23 cellular contexts compared by ENCODE assay signal in the genomic region with DNA sequence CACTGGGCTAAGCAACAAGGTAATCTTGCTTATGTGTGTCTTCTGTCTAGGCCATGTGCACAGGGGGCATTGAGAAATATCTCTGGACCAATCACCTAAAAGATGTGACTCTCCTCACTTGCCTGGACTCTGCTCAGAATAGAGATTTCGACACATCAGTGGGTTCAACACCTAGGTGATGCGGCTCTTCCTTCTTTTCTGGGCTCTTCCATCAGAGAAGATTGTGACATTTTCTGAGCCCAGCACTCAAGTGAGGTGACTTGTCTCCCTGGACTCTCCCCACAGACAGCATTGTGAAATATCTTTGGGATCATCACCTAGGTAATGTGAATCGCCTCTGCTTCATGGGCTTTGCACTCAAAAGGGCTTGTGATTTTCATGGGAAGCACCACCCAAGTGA.
A peak's percentile ranks its signal among the peaks of the same experiment; 100 is the strongest.
DNase-seq lines count a peak whose midpoint lies in the region; ATAC-seq and TF ChIP-seq lines count a peak whose summit lies in the region.
"Had no signal": no experiment of that assay in that cellular context is flagged by ENCODE, and none has a peak within 500 bp of the region (broad histone marks: within the 10 kb centered on the region; RNA-seq: fewer than 3 reads in every experiment).

No MANE protein-coding gene starts in this region.

- no peaks in the 10 kb centered on the region for H3K9me3 ChIP-seq in breast epithelium
- no peaks in the 10 kb centered on the region for H3K9me3 ChIP-seq in right atrium auricular region
- H3K9me3 ChIP-seq: BLaER1 had no signal

- TF ChIP-seq POLR2A in breast epithelium (IDR thresholded peaks at IDR 0.05), result no peak

- H3K36me3 Mint-ChIP-seq in MCF 10A (ENCODE audit: insufficient read depth, unreplicated experiment), result no peaks in the 10 kb centered on the region
- H3K36me3 Mint-ChIP-seq: CD14-positive monocyte; CD4-positive, alpha-beta memory T cell; CD4-positive, CD25-positive, alpha-beta regulatory T cell; CD8-positive, alpha-beta memory T cell had no signal

- H3K4me1 ChIP-seq in breast epithelium (no peaks in the 10 kb centered on the region), right atrium auricular region (no peaks in the 10 kb centered on the region)
- H3K4me1 ChIP-seq: BE2C had no signal

- H3K27ac Mint-ChIP-seq in MCF 10A (ENCODE audit: low read depth, unreplicated experiment), result no peak overlapping the region
- H3K27ac Mint-ChIP-seq: CD14-positive monocyte; CD4-positive, alpha-beta memory T cell; CD4-positive, CD25-positive, alpha-beta regulatory T cell had no signal

- no peak overlapping the region for H3K4me3 Mint-ChIP-seq in MCF 10A (ENCODE audit: unreplicated experiment)
- H3K4me3 Mint-ChIP-seq: CD14-positive monocyte; CD4-positive, alpha-beta memory T cell; CD4-positive, CD25-positive, alpha-beta regulatory T cell; CD8-positive, alpha-beta memory T cell had no signal

- H3K27me3 Mint-ChIP-seq in MCF 10A (ENCODE audit: insufficient read depth, unreplicated experiment), result no peaks in the 10 kb centered on the region
- H3K27me3 Mint-ChIP-seq: CD4-positive, alpha-beta memory T cell; CD4-positive, CD25-positive, alpha-beta regulatory T cell; CD8-positive, alpha-beta memory T cell had no signal

- DNase-seq in MCF 10A (ENCODE audit: unreplicated experiment) (peak; percentile 20), breast epithelium (ENCODE audit: low spot score in 2 of 2) (no peak), epithelial cell of prostate (ENCODE audit: low read depth, low spot score) (no peak), right atrium auricular region (ENCODE audit: low spot score) (no peak)
- DNase-seq: 8988T; ACHN; BE2C; C1 segment of cervical spinal cord; CD4-positive, alpha-beta memory T cell; CD4-positive, CD25-positive, alpha-beta regulatory T cell; CD8-positive, alpha-beta memory T cell; COR-L47; DMS 273 treated with DMSO at 0.1 percent for 48 hours; DMS153; DMS53; DMS79; DND-41; EL; GDM1 had no signal

- BruUV-seq in MCF 10A (replicated peaks; lab: Mats Ljungman, UMichigan), result no TSS peak

- H3K9me3 Mint-ChIP-seq in MCF 10A (ENCODE audit: unreplicated experiment), result no peaks in the 10 kb centered on the region

- TF ChIP-seq CTCF in MCF 10A (IDR thresholded peaks at IDR 0.05; ENCODE audit: unreplicated experiment) (no peak), breast epithelium (IDR thresholded peaks at IDR 0.05) (no peak), right atrium auricular region (IDR thresholded peaks at IDR 0.05) (no peak)

- peaks cover 5% of the 10 kb centered on the region for H3K4me1 Mint-ChIP-seq in MCF 10A (ENCODE audit: insufficient read depth, unreplicated experiment)
- H3K4me1 Mint-ChIP-seq: CD14-positive monocyte; CD4-positive, alpha-beta memory T cell; CD4-positive, CD25-positive, alpha-beta regulatory T cell had no signal

- H3K4me3 ChIP-seq in breast epithelium (no peak overlapping the region), right atrium auricular region (no peak overlapping the region)
- H3K4me3 ChIP-seq: BLaER1, GM12878 had no signal

- H3K27ac ChIP-seq in breast epithelium, result no peak overlapping the region
- peak overlapping the region; percentile 57 for H3K27ac ChIP-seq in epithelial cell of prostate
- no peak overlapping the region for H3K27ac ChIP-seq in right atrium auricular region
- H3K27ac ChIP-seq: BLaER1 had no signal

- ATAC-seq in HG02610 (IDR thresholded peaks at IDR 0.05; ENCODE audit: unreplicated experiment), result no peak
- ATAC-seq: GM12878 had no signal

- intact Hi-C loops in MCF 10A (cut with micrococcal nuclease), result no loop called here
- intact Hi-C loops in breast epithelium (cut with DNase I; ENCODE audit: low total_unique reads), result no loop called here

- POLR2A ChIA-PET in MCF 10A (lab: Yijun Ruan, JAX), result no interaction called here

- CTCF ChIA-PET in MCF 10A (lab: Yijun Ruan, JAX), result no interaction called here

- H3K27me3 ChIP-seq in breast epithelium (no peaks in the 10 kb centered on the region), right atrium auricular region (no peaks in the 10 kb centered on the region)
- H3K27me3 ChIP-seq: BE2C, BLaER1 had no signal

- H3K36me3 ChIP-seq in breast epithelium (no peaks in the 10 kb centered on the region), right atrium auricular region (no peaks in the 10 kb centered on the region)
- H3K36me3 ChIP-seq: BE2C, BLaER1 had no signal
